8 cellular contexts compared by ENCODE assay signal in the genomic region with DNA sequence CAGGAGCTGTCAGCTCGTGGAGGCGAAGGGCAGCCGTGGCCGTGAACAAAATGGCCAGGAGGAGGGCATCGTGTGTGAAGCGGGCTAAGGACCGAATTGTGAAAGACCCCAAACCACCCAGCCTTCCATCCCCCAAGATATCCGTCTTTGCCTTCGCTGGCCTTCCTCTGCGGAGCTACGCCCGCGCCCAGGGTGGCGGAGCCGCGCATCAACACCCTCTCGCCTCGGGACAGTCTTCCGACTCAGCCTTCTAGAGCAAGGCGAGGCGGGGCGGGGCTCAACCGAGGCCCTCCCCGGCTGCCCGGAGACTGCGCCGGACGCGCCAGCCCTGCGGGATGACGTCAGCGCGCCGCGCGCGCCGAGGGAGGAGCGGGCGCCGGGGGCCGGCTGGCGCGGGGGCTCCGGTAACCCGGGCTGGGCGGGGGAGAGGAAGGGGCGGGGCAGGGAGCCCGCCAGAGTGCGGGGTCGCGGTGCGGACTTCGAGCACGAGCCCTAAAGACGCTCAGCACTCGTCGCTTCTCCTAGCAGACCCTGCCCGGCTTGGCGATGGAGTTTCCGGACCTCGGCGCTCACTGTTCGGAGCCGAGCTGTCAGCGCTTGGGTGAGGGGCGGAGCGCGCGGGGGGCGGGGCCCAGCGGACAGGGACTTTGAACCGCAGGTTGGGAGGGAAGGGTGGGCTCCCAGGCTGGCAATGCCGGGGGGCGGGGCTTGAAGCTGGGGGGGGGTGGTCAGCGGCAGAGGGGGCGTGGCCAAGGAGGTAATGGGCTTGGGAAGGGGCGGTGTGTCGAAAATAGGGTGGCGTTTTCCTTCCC.
DNase-seq lines count a peak whose midpoint lies in the region; ATAC-seq lines count a peak whose summit lies in the region.

A gene with protein sequence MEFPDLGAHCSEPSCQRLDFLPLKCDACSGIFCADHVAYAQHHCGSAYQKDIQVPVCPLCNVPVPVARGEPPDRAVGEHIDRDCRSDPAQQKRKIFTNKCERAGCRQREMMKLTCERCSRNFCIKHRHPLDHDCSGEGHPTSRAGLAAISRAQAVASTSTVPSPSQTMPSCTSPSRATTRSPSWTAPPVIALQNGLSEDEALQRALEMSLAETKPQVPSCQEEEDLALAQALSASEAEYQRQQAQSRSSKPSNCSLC (plus strand): TSS at position 341 of the 812 bp plus-strand sequence. CDS start 206 bp downstream, at position 547.

- peak; percentile 99 for DNase-seq in AG20443 (ENCODE audit: low spot score)
- peak; percentile 86 to 96 for DNase-seq in NCI-H446 (lab: John Stamatoyannopoulos, UW)
- peak; percentile 89 for DNase-seq in activated CD4-positive, CD25-positive, alpha-beta regulatory T cell treated with anti-CD3 and anti-CD28 coated beads, Interleukin-2, amount 50 U/mL, for 16 hours (ENCODE audit: low read depth, low spot score)
- DNase-seq in central memory CD4-positive, alpha-beta T cell: peak; percentile 95
- DNase-seq in islet precursor cell: peak; percentile 96
- DNase-seq in stimulated activated CD4-positive, alpha-beta T cell treated with anti-CD3 and anti-CD28 coated beads, Interleukin-12 subunit alpha, Interleukin-12 subunit beta, amount 100 ng/mL, for 48 hours (ENCODE audit: low read depth in 2 of 3, low spot score in 1 of 3): peak; percentile 84 to 93 (median 88)

- peak; percentile 97 for ATAC-seq in GM19043 (IDR thresholded peaks at IDR 0.05; ENCODE audit: low read depth, unreplicated experiment)
- ATAC-seq in HG03354 (IDR thresholded peaks at IDR 0.05; ENCODE audit: poor library complexity, severe bottlenecking, unreplicated experiment): peak; percentile 99

Comparison
In these comparisons a context has a peak if more than half of its experiments do, and no peak if none do; other contexts are left out.
1. Peak in every context shown above with its lines: DNase-seq and ATAC-seq.